ENCODE assay signal across 34 cellular contexts in the genomic region with DNA sequence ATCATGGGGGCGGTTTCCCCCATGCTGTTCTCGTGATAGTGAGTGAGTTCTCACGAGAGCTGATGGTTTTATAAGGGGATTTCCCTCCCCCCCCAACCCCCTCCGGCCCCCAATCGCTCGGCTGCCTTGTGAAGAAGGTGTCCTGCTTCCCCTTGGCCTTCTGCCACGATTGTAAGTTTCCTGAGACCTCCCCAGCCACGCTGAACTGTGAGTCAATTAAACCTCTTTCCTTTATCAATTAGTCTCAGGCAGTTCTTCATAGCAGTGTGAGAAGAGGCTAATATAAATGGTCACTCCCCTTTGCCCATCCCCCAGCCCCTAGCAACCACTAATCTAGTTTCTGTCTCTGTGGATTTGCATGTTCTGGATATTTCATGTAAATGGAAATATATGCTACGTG. TPM values are rescaled to one million over a fixed set of nuclear protein-coding genes. Genes with fewer than 3 reads are reported as not detected.
"Had no signal": no experiment of that assay in that cellular context is flagged by ENCODE, and none has a peak within 500 bp of the region (broad histone marks: within the 10 kb centered on the region; RNA-seq: fewer than 3 reads in every experiment).

No MANE protein-coding gene starts in this region.

- H3K4me2 ChIP-seq: hepatocyte had no signal

- H3K36me3 ChIP-seq: adrenal gland, esophagus squamous epithelium, gastroesophageal sphincter, heart right ventricle, WERI-Rb-1 had no signal

- H3K27ac ChIP-seq: adrenal gland, body of pancreas, dorsolateral prefrontal cortex, epithelial cell of prostate, esophagus squamous epithelium, gastroesophageal sphincter, heart right ventricle, hepatocyte, WERI-Rb-1 had no signal

- H3K4me3 Mint-ChIP-seq: activated B cell treated with CpG ODN at 0.5 μM for 24 hours; activated CD8-positive, alpha-beta T cell treated with anti-CD3 and anti-CD28 coated beads for 36 hours; activated naive CD4-positive, alpha-beta T cell treated with anti-CD3 and anti-CD28 coated beads for 36 hours; activated naive CD4-positive, alpha-beta T cell treated with anti-CD3 and anti-CD28 coated beads, Interleukin-2, amount 50 U/mL, for 24 hours; activated naive CD8-positive, alpha-beta T cell treated with anti-CD3 and anti-CD28 coated beads for 36 hours; activated naive CD8-positive, alpha-beta T cell treated with anti-CD3 and anti-CD28 coated beads, Interleukin-2, amount 50 U/mL, for 24 hours; activated T-cell treated with anti-CD3 and anti-CD28 coated beads, Interleukin-2, amount 50 U/mL, for 4 hours; activated T-helper 17 cell treated with anti-CD3 and anti-CD28 coated beads, Interleukin-2, amount 50 U/mL, for 72 hours; endodermal cell; T-helper 17 cell; T-helper 2 cell treated with Interferon-gamma antibody and Interleukin-4, amounts not matched to agents 5 μg/mL and 100 μg/mL, for 36 hours had no signal

- H3K4me1 ChIP-seq: adrenal gland, body of pancreas, esophagus squamous epithelium, gastroesophageal sphincter had no signal

- H3K4me3 ChIP-seq: adrenal gland, body of pancreas, dorsolateral prefrontal cortex, esophagus squamous epithelium, gastroesophageal sphincter, heart right ventricle, hepatocyte had no signal

- DNase-seq: activated B cell treated with CpG ODN at 0.5 μM for 24 hours; activated CD4-positive, alpha-beta T cell treated with anti-CD3 and anti-CD28 coated beads for 48 hours; activated CD4-positive, alpha-beta T cell treated with anti-CD3 and anti-CD28 coated beads, Interleukin-2, amount 50 U/mL, for 1 hour; activated CD4-positive, alpha-beta T cell treated with anti-CD3 and anti-CD28 coated beads, Interleukin-2, amount 50 U/mL, for 48 hours; activated CD8-positive, alpha-beta memory T cell treated with anti-CD3 and anti-CD28 coated beads for 24 hours; activated CD8-positive, alpha-beta T cell treated with anti-CD3 and anti-CD28 coated beads for 36 hours; activated effector memory CD4-positive, alpha-beta T cell treated with Interleukin-2 at 50 U/mL for 16 hours; activated gamma-delta T cell treated with Interleukin-2 at 50 U/mL for 16 hours; activated naive CD4-positive, alpha-beta T cell treated with anti-CD3 and anti-CD28 coated beads for 36 hours; activated naive CD8-positive, alpha-beta T cell treated with anti-CD3 and anti-CD28 coated beads for 36 hours; activated naive CD8-positive, alpha-beta T cell treated with anti-CD3 and anti-CD28 coated beads, Interleukin-2, amount 50 U/mL, for 24 hours; activated T-cell treated with anti-CD3 and anti-CD28 coated beads, Interleukin-2, amount 50 U/mL, for 4 hours; adrenal gland; amygdala; aorta; body of pancreas; cortex of kidney; dorsolateral prefrontal cortex; effector memory CD4-positive, alpha-beta T cell; endodermal cell; esophagus squamous epithelium; foreskin melanocyte; heart right ventricle; T-helper 17 cell; T1000; WERI-Rb-1 had no signal

- H3K27ac Mint-ChIP-seq: activated B cell treated with CpG ODN at 0.5 μM for 24 hours; activated CD8-positive, alpha-beta T cell treated with anti-CD3 and anti-CD28 coated beads for 36 hours; activated naive CD4-positive, alpha-beta T cell treated with anti-CD3 and anti-CD28 coated beads for 36 hours; activated naive CD4-positive, alpha-beta T cell treated with anti-CD3 and anti-CD28 coated beads, Interleukin-2, amount 50 U/mL, for 24 hours; activated naive CD8-positive, alpha-beta T cell treated with anti-CD3 and anti-CD28 coated beads for 36 hours; activated naive CD8-positive, alpha-beta T cell treated with anti-CD3 and anti-CD28 coated beads, Interleukin-2, amount 50 U/mL, for 24 hours; activated T-helper 17 cell treated with anti-CD3 and anti-CD28 coated beads, Interleukin-2, amount 50 U/mL, for 72 hours; endodermal cell; T-helper 17 cell; T-helper 2 cell treated with Interferon-gamma antibody and Interleukin-4, amounts not matched to agents 5 μg/mL and 100 μg/mL, for 36 hours had no signal

- H3K9me3 ChIP-seq: adrenal gland, body of pancreas, gastroesophageal sphincter, heart right ventricle had no signal

- H3K9me3 Mint-ChIP-seq: activated T-cell treated with anti-CD3 and anti-CD28 coated beads, Interleukin-2, amount 50 U/mL, for 4 hours had no signal

- H3K27me3 ChIP-seq: adrenal gland, body of pancreas, esophagus squamous epithelium, gastroesophageal sphincter, heart right ventricle, hepatocyte had no signal

- H3K27me3 Mint-ChIP-seq: activated CD8-positive, alpha-beta T cell treated with anti-CD3 and anti-CD28 coated beads for 36 hours; activated T-helper 17 cell treated with anti-CD3 and anti-CD28 coated beads, Interleukin-2, amount 50 U/mL, for 72 hours; T-helper 17 cell had no signal

- H3K79me2 ChIP-seq: hepatocyte had no signal

- H2AFZ ChIP-seq: hepatocyte had no signal

RNA-seq across cellular contexts. Expression of gene GPR143, which starts 16.5 kb away (rescaled TPM):
- total RNA-seq: activated B cell treated with CpG ODN at 0.5 μM for 24 hours; activated CD8-positive, alpha-beta T cell treated with anti-CD3 and anti-CD28 coated beads for 36 hours; activated naive CD4-positive, alpha-beta T cell treated with anti-CD3 and anti-CD28 coated beads for 36 hours; activated naive CD8-positive, alpha-beta T cell treated with anti-CD3 and anti-CD28 coated beads for 36 hours; activated T-cell treated with anti-CD3 and anti-CD28 coated beads, Interleukin-2, amount 50 U/mL, for 4 hours; activated T-helper 17 cell treated with anti-CD3 and anti-CD28 coated beads, Interleukin-2, amount 50 U/mL, for 72 hours; chondrocyte; fibroblast of lung; gastroesophageal sphincter; T-helper 17 cell had no signal

RNA-seq across cellular contexts. Expression of gene SHROOM2, which starts 37.1 kb away (rescaled TPM):
- total RNA-seq: activated B cell treated with CpG ODN at 0.5 μM for 24 hours; activated CD8-positive, alpha-beta T cell treated with anti-CD3 and anti-CD28 coated beads for 36 hours; activated naive CD4-positive, alpha-beta T cell treated with anti-CD3 and anti-CD28 coated beads for 36 hours; activated naive CD8-positive, alpha-beta T cell treated with anti-CD3 and anti-CD28 coated beads for 36 hours; activated T-helper 17 cell treated with anti-CD3 and anti-CD28 coated beads, Interleukin-2, amount 50 U/mL, for 72 hours; T-helper 17 cell had no signal
